16 cellular contexts compared by ENCODE assay signal in genomic region chr11:65392899-65393298, GRCh38. TPM values are rescaled to one million over a fixed set of nuclear protein-coding genes. Genes with fewer than 3 reads are reported as not detected.
"Had no signal": no experiment of that assay in that cellular context is flagged by ENCODE, and none has a peak within 500 bp of the region (broad histone marks: within the 10 kb centered on the region; RNA-seq: fewer than 3 reads in every experiment).

No MANE protein-coding gene starts in this region.

- H3K9me3 ChIP-seq: adrenal gland, body of pancreas, esophagus muscularis mucosa, thyroid gland, uterus had no signal

- H3K36me3 Mint-ChIP-seq: natural killer cell treated with Interleukin-12 subunit alpha and Interleukin-12 subunit beta and Interleukin-15 and Interleukin-18, amount 100 ng/mL, for 72 hours had no signal

- H3K27ac Mint-ChIP-seq: activated CD8-positive, alpha-beta memory T cell treated with anti-CD3 and anti-CD28 coated beads, Interleukin-2, amount 10 ng/mL, durations not matched to agents 7 days and 5 days had no signal

- H3K27ac ChIP-seq: body of pancreas, SK-N-MC, thyroid gland, uterus had no signal

- H3K4me3 ChIP-seq: adrenal gland, body of pancreas, esophagus muscularis mucosa, SK-N-MC, thyroid gland, uterus had no signal

- H3K36me3 ChIP-seq: uterus had no signal

- H3K4me3 Mint-ChIP-seq: activated CD8-positive, alpha-beta memory T cell treated with anti-CD3 and anti-CD28 coated beads, Interleukin-2, amount 10 ng/mL, durations not matched to agents 7 days and 5 days; activated T-cell treated with anti-CD3 and anti-CD28 coated beads, Interleukin-2, amount 50 U/mL, for 4 hours; natural killer cell treated with Interleukin-12 subunit alpha and Interleukin-12 subunit beta and Interleukin-15 and Interleukin-18, amount 100 ng/mL, for 72 hours had no signal

- H3K9me3 Mint-ChIP-seq: activated T-cell treated with anti-CD3 and anti-CD28 coated beads, Interleukin-2, amount 50 U/mL, for 4 hours; natural killer cell treated with Interleukin-12 subunit alpha and Interleukin-12 subunit beta and Interleukin-15 and Interleukin-18, amount 100 ng/mL, for 72 hours had no signal

- ATAC-seq: activated CD8-positive, alpha-beta memory T cell treated with anti-CD3 and anti-CD28 coated beads, Interleukin-2, amount 10 ng/mL, durations not matched to agents 7 days and 5 days; activated T-cell treated with anti-CD3 and anti-CD28 coated beads, Interleukin-2, amount 50 U/mL, for 4 hours; body of pancreas; left colon; natural killer cell treated with Interleukin-12 subunit alpha and Interleukin-12 subunit beta and Interleukin-15 and Interleukin-18, amount 100 ng/mL, for 72 hours had no signal

- H3K27me3 Mint-ChIP-seq: activated CD8-positive, alpha-beta memory T cell treated with anti-CD3 and anti-CD28 coated beads, Interleukin-2, amount 10 ng/mL, durations not matched to agents 7 days and 5 days; natural killer cell treated with Interleukin-12 subunit alpha and Interleukin-12 subunit beta and Interleukin-15 and Interleukin-18, amount 100 ng/mL, for 72 hours had no signal

- DNase-seq: activated CD4-positive, CD25-positive, alpha-beta regulatory T cell; activated CD8-positive, alpha-beta memory T cell treated with anti-CD3 and anti-CD28 coated beads, Interleukin-2, amount 10 ng/mL, durations not matched to agents 7 days and 5 days; activated T-cell treated with anti-CD3 and anti-CD28 coated beads, Interleukin-2, amount 50 U/mL, for 4 hours; adrenal gland; body of pancreas; left colon; mammary epithelial cell; stimulated activated CD4-positive, alpha-beta T cell treated with anti-CD3 and anti-CD28 coated beads, Interleukin-4, amount 100 ng/mL, for 4 hours; T-helper 1 cell; thyroid gland; uterus had no signal

- H3K27me3 ChIP-seq: adrenal gland, body of pancreas, esophagus muscularis mucosa, thyroid gland, uterus had no signal

RNA-seq across cellular contexts. Expression of gene TIGD3, which starts 38.3 kb away (rescaled TPM):
- total RNA-seq: body of pancreas, fibroblast of villous mesenchyme, mammary epithelial cell, renal cortical epithelial cell had no signal
